In genomic region chr10:93421426-93421825, GRCh38 we compare ENCODE assay signal across 16 cellular contexts.
DNase-seq lines count a peak whose midpoint lies in the region; ATAC-seq lines count a peak whose summit lies in the region.
"Had no signal": no experiment of that assay in that cellular context is flagged by ENCODE, and none has a peak within 500 bp of the region (broad histone marks: within the 10 kb centered on the region; RNA-seq: fewer than 3 reads in every experiment).

No MANE protein-coding gene starts in this region.

- peaks cover 4% of the 10 kb centered on the region for H3K4me1 ChIP-seq in mesendoderm (ENCODE audit: control insufficient read depth, low read depth, low read length)

- H3K4ac ChIP-seq in mesendoderm (ENCODE audit: low read depth, low read length), result no peak overlapping the region

- H2BK15ac ChIP-seq in mesendoderm (replicated peaks; ENCODE audit: low read depth), result no peak overlapping the region

- no peak overlapping the region for H3K23ac ChIP-seq in mesendoderm (ENCODE audit: low read length)

- H3K27ac ChIP-seq in caudate nucleus (ENCODE audit: low read depth, low read length), result peak overlapping the region; percentile 37
- no peak overlapping the region for H3K27ac ChIP-seq in mesendoderm (ENCODE audit: low read depth, low read length)
- peak overlapping the region; percentile 56 for H3K27ac ChIP-seq in temporal lobe (ENCODE audit: low read depth, low read length)
- H3K27ac ChIP-seq: 22Rv1, psoas muscle, SJSA1 had no signal

- DNase-seq in DMS 273 (lab: John Stamatoyannopoulos, UW; ENCODE audit: unreplicated experiment) (peak; percentile 62), DMS 273 treated with DMSO at 0.1 percent for 48 hours (lab: John Stamatoyannopoulos, UW) (no peak), caudate nucleus (lab: John Stamatoyannopoulos, UW) (no peak), mesendoderm (peak; percentile 59)
- DNase-seq: activated CD4-positive, alpha-beta T cell treated with anti-CD3 and anti-CD28 coated beads, Interleukin-2, amount 50 U/mL, for 48 hours; CD4-positive, alpha-beta T cell; MV-4-11; psoas muscle had no signal

- H4K8ac ChIP-seq in mesendoderm (ENCODE audit: low read depth, low read length), result no peak overlapping the region

- no peak overlapping the region for H3K4me2 ChIP-seq in mesendoderm (ENCODE audit: low read length)

- H3K79me2 ChIP-seq in mesendoderm (ENCODE audit: control insufficient read depth, insufficient read depth, low read length), result no peaks in the 10 kb centered on the region

- no peak overlapping the region for H4K5ac ChIP-seq in mesendoderm (ENCODE audit: low read length)

- H3K36me3 ChIP-seq in mesendoderm (ENCODE audit: control insufficient read depth, insufficient read depth, low read length), result no peaks in the 10 kb centered on the region

- H3K9ac ChIP-seq in mesendoderm (ENCODE audit: low read length), result no peak overlapping the region

- no peak overlapping the region for H2BK120ac ChIP-seq in mesendoderm (ENCODE audit: low read depth, low read length)

- peak overlapping the region; percentile 63 for H3K56ac ChIP-seq in mesendoderm (ENCODE audit: low read length)

- no peaks in the 10 kb centered on the region for H3K27me3 ChIP-seq in mesendoderm (ENCODE audit: insufficient read depth, low read length, poor library complexity)
- H3K27me3 ChIP-seq: adrenal gland, SJSA1, tibial nerve had no signal

- no peak overlapping the region for H2BK5ac ChIP-seq in mesendoderm (ENCODE audit: low read length)

- H3K79me1 ChIP-seq in mesendoderm (ENCODE audit: low read length), result no peaks in the 10 kb centered on the region

- no CpG with 5 or more reads among the region's 3 CpGs for WGBS in mesendoderm (ENCODE audit: extremely low coverage, insufficient coverage, low lambda C conversion rate)

- H2AK5ac ChIP-seq in mesendoderm (ENCODE audit: low read length), result no peak overlapping the region

- ATAC-seq in GM18519 (IDR thresholded peaks at IDR 0.05; ENCODE audit: low FRiP score, unreplicated experiment) (no peak), HG02938 (IDR thresholded peaks at IDR 0.05; ENCODE audit: unreplicated experiment) (no peak), HG03439 (IDR thresholded peaks at IDR 0.05; ENCODE audit: unreplicated experiment) (no peak)
- ATAC-seq: psoas muscle had no signal

- H3K4me3 ChIP-seq in mesendoderm (ENCODE audit: low read length), result no peak overlapping the region
- H3K4me3 ChIP-seq: adrenal gland, psoas muscle, SJSA1, tibial nerve had no signal

- H3K18ac ChIP-seq in mesendoderm (ENCODE audit: low read length), result no peak overlapping the region

Comparison
In these comparisons a context has a peak if more than half of its experiments do, and no peak if none do; other contexts are left out.
1. DNase-seq: peak in DMS 273 (single experiment) and mesendoderm (single experiment); none in DMS 273 treated with DMSO at 0.1 percent for 48 hours (single experiment) and caudate nucleus (0 of 61).